Comparison of ENCODE assay signal across 8 cellular contexts in genomic region chr2:91442246-91442905, GRCh38.
DNase-seq lines count a peak whose midpoint lies in the region; ATAC-seq, FAIRE-seq and TF ChIP-seq lines count a peak whose summit lies in the region.

No MANE protein-coding gene starts in this region.

- H3K36me3 Mint-ChIP-seq in activated naive CD8-positive, alpha-beta T cell treated with anti-CD3 and anti-CD28 coated beads, Interleukin-2, amount 10 ng/mL, durations not matched to agents 7 days and 5 days: peaks cover 2% of the 10 kb centered on the region
- peaks cover 5% of the 10 kb centered on the region for H3K36me3 Mint-ChIP-seq in activated naive CD8-positive, alpha-beta T cell treated with anti-CD3 and anti-CD28 coated beads for 36 hours
- no peaks in the 10 kb centered on the region for H3K36me3 Mint-ChIP-seq in stimulated activated effector memory CD8-positive, alpha-beta T cell treated with anti-CD3 and anti-CD28 coated beads, Interleukin-12 subunit alpha, Interleukin-12 subunit beta, amount 100 ng/mL, for 72 hours
- H3K36me3 Mint-ChIP-seq in progenitor cell of endocrine pancreas (ENCODE audit: insufficient read depth): peaks cover 5% of the 10 kb centered on the region

- no peaks in the 10 kb centered on the region for H3K9me3 ChIP-seq in body of pancreas

- H3K4me1 Mint-ChIP-seq in activated naive CD8-positive, alpha-beta T cell treated with anti-CD3 and anti-CD28 coated beads, Interleukin-2, amount 10 ng/mL, durations not matched to agents 7 days and 5 days: no peaks in the 10 kb centered on the region
- H3K4me1 Mint-ChIP-seq in activated naive CD8-positive, alpha-beta T cell treated with anti-CD3 and anti-CD28 coated beads for 36 hours: no peaks in the 10 kb centered on the region
- no peaks in the 10 kb centered on the region for H3K4me1 Mint-ChIP-seq in stimulated activated effector memory CD8-positive, alpha-beta T cell treated with anti-CD3 and anti-CD28 coated beads, Interleukin-12 subunit alpha, Interleukin-12 subunit beta, amount 100 ng/mL, for 72 hours
- no peaks in the 10 kb centered on the region for H3K4me1 Mint-ChIP-seq in progenitor cell of endocrine pancreas (ENCODE audit: low read depth)

- H3K36me3 ChIP-seq in body of pancreas (replicated peaks in 1 of 2; ENCODE audit: insufficient read depth in 1 of 2, low read depth in 2 of 2): no peaks in the 10 kb centered on the region

- peak; percentile 42 for DNase-seq in activated naive CD8-positive, alpha-beta T cell treated with anti-CD3 and anti-CD28 coated beads, Interleukin-2, amount 10 ng/mL, durations not matched to agents 7 days and 5 days
- no peak for DNase-seq in activated naive CD8-positive, alpha-beta T cell treated with anti-CD3 and anti-CD28 coated beads for 36 hours
- DNase-seq in body of pancreas (peak in 2 of 4 donors; percentile 9 to 11), left lobe of liver (ENCODE audit: low spot score) (no peak), ureter (ENCODE audit: low spot score) (peak; percentile 43), D721Med (ENCODE audit: insufficient read length, low spot score) (no peak), progenitor cell of endocrine pancreas (ENCODE audit: low spot score, unreplicated experiment) (no peak)
- DNase-seq in stimulated activated effector memory CD8-positive, alpha-beta T cell treated with anti-CD3 and anti-CD28 coated beads, Interleukin-12 subunit alpha, Interleukin-12 subunit beta, amount 100 ng/mL, for 72 hours (ENCODE audit: low spot score in 2 of 2): no peak

- POLR2A ChIA-PET in activated naive CD8-positive, alpha-beta T cell treated with anti-CD3 and anti-CD28 coated beads, Interleukin-2, amount 10 ng/mL, durations not matched to agents 7 days and 5 days (lab: Charles Lee): no interaction called here

- no peak overlapping the region for H3K4me3 Mint-ChIP-seq in activated naive CD8-positive, alpha-beta T cell treated with anti-CD3 and anti-CD28 coated beads, Interleukin-2, amount 10 ng/mL, durations not matched to agents 7 days and 5 days
- H3K4me3 Mint-ChIP-seq in activated naive CD8-positive, alpha-beta T cell treated with anti-CD3 and anti-CD28 coated beads for 36 hours: no peak overlapping the region
- no peak overlapping the region for H3K4me3 Mint-ChIP-seq in stimulated activated effector memory CD8-positive, alpha-beta T cell treated with anti-CD3 and anti-CD28 coated beads, Interleukin-12 subunit alpha, Interleukin-12 subunit beta, amount 100 ng/mL, for 72 hours
- H3K4me3 Mint-ChIP-seq in progenitor cell of endocrine pancreas (ENCODE audit: low read depth): no peak overlapping the region

- no peak for TF ChIP-seq POLR2A in body of pancreas (IDR thresholded peaks at IDR 0.05)

- H3K27ac ChIP-seq in body of pancreas: no peak overlapping the region

- no peak for TF ChIP-seq CTCF in body of pancreas (IDR thresholded peaks at IDR 0.05)
- TF ChIP-seq CTCF in D721Med (IDR thresholded peaks at IDR 0.05; ENCODE audit: insufficient read depth, missing control alignments): no peak
- TF ChIP-seq CTCF in progenitor cell of endocrine pancreas (IDR thresholded peaks at IDR 0.05; ENCODE audit: unreplicated experiment): no peak

- H3K27me3 ChIP-seq in body of pancreas: peaks cover 8 to 13% of the 10 kb centered on the region in 2 donors

- intact Hi-C loops in body of pancreas (cut with DNase I): no loop called here

- 3 to 12% methylated on average over 82 of the region's 82 CpGs for WGBS in body of pancreas, 2 donors

- H3K4me3 ChIP-seq in body of pancreas: peak overlapping the region in 1 of 2 donors; percentile 26

- H3K27ac Mint-ChIP-seq in activated naive CD8-positive, alpha-beta T cell treated with anti-CD3 and anti-CD28 coated beads, Interleukin-2, amount 10 ng/mL, durations not matched to agents 7 days and 5 days: no peak overlapping the region
- H3K27ac Mint-ChIP-seq in activated naive CD8-positive, alpha-beta T cell treated with anti-CD3 and anti-CD28 coated beads for 36 hours: no peak overlapping the region
- no peak overlapping the region for H3K27ac Mint-ChIP-seq in stimulated activated effector memory CD8-positive, alpha-beta T cell treated with anti-CD3 and anti-CD28 coated beads, Interleukin-12 subunit alpha, Interleukin-12 subunit beta, amount 100 ng/mL, for 72 hours
- no peak overlapping the region for H3K27ac Mint-ChIP-seq in progenitor cell of endocrine pancreas

- no peak for FAIRE-seq in D721Med (lab: Jason Lieb, UNC)

- no peak for ATAC-seq in activated naive CD8-positive, alpha-beta T cell treated with anti-CD3 and anti-CD28 coated beads, Interleukin-2, amount 10 ng/mL, durations not matched to agents 7 days and 5 days (ENCODE audit: low read depth)
- ATAC-seq in body of pancreas (peak; percentile 12), left lobe of liver (peak; percentile 16)
- ATAC-seq in stimulated activated effector memory CD8-positive, alpha-beta T cell treated with anti-CD3 and anti-CD28 coated beads, Interleukin-12 subunit alpha, Interleukin-12 subunit beta, amount 100 ng/mL, for 72 hours: no peak

- peaks cover 13% of the 10 kb centered on the region for H3K27me3 Mint-ChIP-seq in activated naive CD8-positive, alpha-beta T cell treated with anti-CD3 and anti-CD28 coated beads, Interleukin-2, amount 10 ng/mL, durations not matched to agents 7 days and 5 days
- peaks cover 28% of the 10 kb centered on the region for H3K27me3 Mint-ChIP-seq in activated naive CD8-positive, alpha-beta T cell treated with anti-CD3 and anti-CD28 coated beads for 36 hours
- no peaks in the 10 kb centered on the region for H3K27me3 Mint-ChIP-seq in progenitor cell of endocrine pancreas

- H3K4me1 ChIP-seq in body of pancreas: peaks cover 14% of the 10 kb centered on the region

- H3K9me3 Mint-ChIP-seq in activated naive CD8-positive, alpha-beta T cell treated with anti-CD3 and anti-CD28 coated beads, Interleukin-2, amount 10 ng/mL, durations not matched to agents 7 days and 5 days: peaks cover 6% of the 10 kb centered on the region
- H3K9me3 Mint-ChIP-seq in activated naive CD8-positive, alpha-beta T cell treated with anti-CD3 and anti-CD28 coated beads for 36 hours: peaks cover 5% of the 10 kb centered on the region
- H3K9me3 Mint-ChIP-seq in stimulated activated effector memory CD8-positive, alpha-beta T cell treated with anti-CD3 and anti-CD28 coated beads, Interleukin-12 subunit alpha, Interleukin-12 subunit beta, amount 100 ng/mL, for 72 hours: peaks cover 7% of the 10 kb centered on the region
- H3K9me3 Mint-ChIP-seq in progenitor cell of endocrine pancreas (ENCODE audit: low read depth): peaks cover 9% of the 10 kb centered on the region

Comparison
In these comparisons a context has a peak if more than half of its experiments do, and no peak if none do; other contexts are left out.
1. DNase-seq: peak in activated naive CD8-positive, alpha-beta T cell treated with anti-CD3 and anti-CD28 coated beads, Interleukin-2, amount 10 ng/mL, durations not matched to agents 7 days and 5 days (single experiment) and ureter (single experiment); none in activated naive CD8-positive, alpha-beta T cell treated with anti-CD3 and anti-CD28 coated beads for 36 hours (single experiment), left lobe of liver (single experiment), stimulated activated effector memory CD8-positive, alpha-beta T cell treated with anti-CD3 and anti-CD28 coated beads, Interleukin-12 subunit alpha, Interleukin-12 subunit beta, amount 100 ng/mL, for 72 hours (0 of 2), D721Med (single experiment) and progenitor cell of endocrine pancreas (single experiment).
2. ATAC-seq: peak in body of pancreas (single experiment) and left lobe of liver (single experiment); none in activated naive CD8-positive, alpha-beta T cell treated with anti-CD3 and anti-CD28 coated beads, Interleukin-2, amount 10 ng/mL, durations not matched to agents 7 days and 5 days (single experiment) and stimulated activated effector memory CD8-positive, alpha-beta T cell treated with anti-CD3 and anti-CD28 coated beads, Interleukin-12 subunit alpha, Interleukin-12 subunit beta, amount 100 ng/mL, for 72 hours (single experiment).